10 cellular contexts compared by ENCODE assay signal in genomic region chr2:33484042-33484621, GRCh38. TPM values are rescaled to one million over a fixed set of nuclear protein-coding genes. Genes with fewer than 3 reads are reported as not detected.
A peak's percentile ranks its signal among the peaks of the same experiment; 100 is the strongest.
DNase-seq lines count a peak whose midpoint lies in the region; ATAC-seq, FAIRE-seq and TF ChIP-seq lines count a peak whose summit lies in the region.
"Had no signal": no experiment of that assay in that cellular context is flagged by ENCODE, and none has a peak within 500 bp of the region (broad histone marks: within the 10 kb centered on the region; RNA-seq: fewer than 3 reads in every experiment).

No MANE protein-coding gene starts in this region.

- no peak overlapping the region for H2BK120ac ChIP-seq in mesenchymal stem cell (ENCODE audit: low read depth, low read length)

- no peak overlapping the region for H2BK15ac ChIP-seq in mesenchymal stem cell (ENCODE audit: low read depth, poor library complexity, severe bottlenecking)

- peak; percentile 23 for ATAC-seq in GM21447 (IDR thresholded peaks at IDR 0.05; ENCODE audit: unreplicated experiment)

- H3K4ac ChIP-seq in mesenchymal stem cell (ENCODE audit: low read depth in 1 of 2, low read length in 2 of 2), result no peak overlapping the region

- H3K27ac ChIP-seq in mesenchymal stem cell (ENCODE audit: low read length, poor library complexity, severe bottlenecking), result peak overlapping the region; percentile 75
- H3K27ac ChIP-seq: ovary had no signal

- no peak; the same call in 1 of the 2 replicates for TF ChIP-seq POLR2A in GM12891 (IDR thresholded peaks at IDR 0.05; ENCODE audit: low read depth, low read length)

- no peak overlapping the region for H3K9ac ChIP-seq in mesenchymal stem cell (ENCODE audit: low read length)

- no peak overlapping the region for H3K18ac ChIP-seq in mesenchymal stem cell (ENCODE audit: low read depth in 1 of 2, low read length in 2 of 2)

- no peak overlapping the region for H4K91ac ChIP-seq in mesenchymal stem cell (ENCODE audit: low read length)

- H3K4me3 ChIP-seq in mesenchymal stem cell (ENCODE audit: insufficient read depth in 1 of 2, low read depth in 1 of 2, low read length in 2 of 2), result no peak overlapping the region
- H3K4me3 ChIP-seq: HAP-1, ovary had no signal

- H3K36me3 ChIP-seq in mesenchymal stem cell (ENCODE audit: control insufficient read depth in 1 of 2, insufficient read depth in 2 of 2, low read depth in 1 of 2, low read length in 2 of 2), result no peaks in the 10 kb centered on the region
- H3K36me3 ChIP-seq: HAP-1, ovary had no signal

- no peak overlapping the region for H3K14ac ChIP-seq in mesenchymal stem cell (ENCODE audit: low read length in 2 of 2)

- no peaks in the 10 kb centered on the region for H3K4me1 ChIP-seq in mesenchymal stem cell (ENCODE audit: control insufficient read depth, insufficient read depth, low read depth, low read length)
- H3K4me1 ChIP-seq: HAP-1 had no signal

- FAIRE-seq in GM12891 (lab: Jason Lieb, UNC), result no peak

- H3K9me3 ChIP-seq in mesenchymal stem cell (ENCODE audit: control insufficient read depth, low read length), result peaks cover 17% of the 10 kb centered on the region
- H3K9me3 ChIP-seq: HAP-1, ovary had no signal

- no peaks in the 10 kb centered on the region for H3K27me3 ChIP-seq in mesenchymal stem cell (ENCODE audit: control insufficient read depth in 1 of 2, insufficient read depth in 1 of 2, low read length in 2 of 2)
- H3K27me3 ChIP-seq: ovary had no signal

- DNase-seq in GM12891 (ENCODE audit: insufficient read length, low spot score) (no peak), NAMALWA (ENCODE audit: low spot score) (peak; percentile 25), mesenchymal stem cell (no peak), HCEC 1CT (no peak), 8988T (no peak), DMS114 treated with DMSO at 0.1 percent for 48 hours (lab: John Stamatoyannopoulos, UW; ENCODE audit: unreplicated experiment) (no peak), foreskin melanocyte (no peak)
- DNase-seq: ovary had no signal

- no peak overlapping the region for H3K23ac ChIP-seq in mesenchymal stem cell (ENCODE audit: low read length in 2 of 2)

- no peak overlapping the region for H4K8ac ChIP-seq in mesenchymal stem cell (ENCODE audit: low read length)

- H3K4me2 ChIP-seq in mesenchymal stem cell (ENCODE audit: low read length, poor library complexity, severe bottlenecking), result no peak overlapping the region

- no peak overlapping the region for H2AK5ac ChIP-seq in mesenchymal stem cell (ENCODE audit: low read length, severe bottlenecking)

- 40% methylated on average over 1 of the region's 2 CpGs for WGBS in mesenchymal stem cell

- H3K79me1 ChIP-seq in mesenchymal stem cell (replicated peaks; ENCODE audit: low read length, poor library complexity, severe bottlenecking), result no peaks in the 10 kb centered on the region

- H2AFZ ChIP-seq in mesenchymal stem cell (ENCODE audit: low read depth, low read length), result no peak overlapping the region

- H2BK12ac ChIP-seq in mesenchymal stem cell (ENCODE audit: low read length in 2 of 2), result no peak overlapping the region

- no peak overlapping the region for H2BK5ac ChIP-seq in mesenchymal stem cell (ENCODE audit: low read depth, low read length, poor library complexity, severe bottlenecking)

TF ChIP-seq in GM12891, 5 proteins besides CTCF, POLR2A, EP300 and RAD21:
- no peak for TF ChIP-seq TAF1 (IDR thresholded peaks at IDR 0.05; ENCODE audit: low read depth, low read length)
- TF ChIP-seq SPI1 (IDR thresholded peaks at IDR 0.05; ENCODE audit: low read depth, low read length), result peak; percentile 91
TF ChIP-seq in GM12891: peak in this region for 1.

RNA-seq across cellular contexts. Expression of gene RASGRP3, which starts 7.7 kb away (rescaled TPM):
- 104 TPM for polyA plus RNA-seq in GM12891 (2012; ENCODE audit: low read depth, missing spikeins)
- polyA plus RNA-seq in mesenchymal stem cell (2013, experiment 1 of 2), result 31.4 TPM
- 29.3 TPM for polyA plus RNA-seq in mesenchymal stem cell (2013, experiment 2 of 2)
